In genomic region chr9:114619205-114619758, GRCh38 we compare ENCODE assay signal across 8 cellular contexts. TPM values are rescaled to one million over a fixed set of nuclear protein-coding genes. Genes with fewer than 3 reads are reported as not detected.
DNase-seq lines count a peak whose midpoint lies in the region; ATAC-seq and TF ChIP-seq lines count a peak whose summit lies in the region.

No MANE protein-coding gene starts in this region.

- intact Hi-C loops in Right ventricle myocardium superior (cut with DNase I) = no loop called here
- intact Hi-C loops in heart left ventricle (cut with DNase I) = no loop called here

- 82 to 88% (median 85%) methylated on average over 13 of the region's 13 CpGs for whole genome bisulfite sequencing in heart left ventricle, 4 donors
- WGBS in neuronal stem cell (ENCODE audit: extremely low coverage in 2 of 2, insufficient read length in 2 of 2, insufficient replicate concordance in 1 of 2), 2 donors = no CpG with 5 or more reads among the region's 13 CpGs

- H3K27ac ChIP-seq in heart left ventricle = peak overlapping the region in 3 of 12 donors; percentile 7 to 87 (median 30)
- no peak overlapping the region for H3K27ac ChIP-seq in neuronal stem cell (replicated peaks; ENCODE audit: low read length)

- H3K4me3 Mint-ChIP-seq in immature natural killer cell (peak overlapping the region; percentile 84 to 93 (median 88)), type B pancreatic cell (peak overlapping the region; percentile 57)

- H3K23ac ChIP-seq in neuronal stem cell (ENCODE audit: low read depth, low read length, poor library complexity) = no peak overlapping the region

- no peak overlapping the region for H3K18ac ChIP-seq in neuronal stem cell (ENCODE audit: low read length)

- H3K4me2 ChIP-seq in neuronal stem cell (ENCODE audit: insufficient read depth, low read length, poor library complexity, severe bottlenecking) = no peak overlapping the region

- H3K27me3 Mint-ChIP-seq in immature natural killer cell (ENCODE audit: low read depth in 3 of 3) = peaks cover 4 to 7% (median 5%) of the 10 kb centered on the region in 3 donors
- H3K27me3 Mint-ChIP-seq in type B pancreatic cell = no peaks in the 10 kb centered on the region

- no peak overlapping the region for H2BK15ac ChIP-seq in neuronal stem cell (ENCODE audit: low read length)

- TF ChIP-seq POLR2A in heart left ventricle (IDR thresholded peaks at IDR 0.05) = no peak

- no peak overlapping the region for H2BK120ac ChIP-seq in neuronal stem cell (ENCODE audit: low read depth, low read length)

- ATAC-seq in Right ventricle myocardium superior (ENCODE audit: poor library complexity) (no peak), heart left ventricle (no peak), HG03097 (IDR thresholded peaks at IDR 0.05; ENCODE audit: low FRiP score, unreplicated experiment) (no peak)

- H3K27ac Mint-ChIP-seq in immature natural killer cell (peak overlapping the region; percentile 83 to 95 (median 92)), type B pancreatic cell (peak overlapping the region; percentile 87)

- no peak overlapping the region for H2BK12ac ChIP-seq in neuronal stem cell (ENCODE audit: low read length)

- no peak overlapping the region for H4K8ac ChIP-seq in neuronal stem cell (ENCODE audit: low read depth, low read length)

- H3K36me3 ChIP-seq in heart left ventricle = peaks cover 0 to 9% (median 0%) of the 10 kb centered on the region in 9 donors
- H3K36me3 ChIP-seq in neuronal stem cell (replicated peaks in 1 of 2; ENCODE audit: control insufficient read depth in 2 of 2, insufficient read depth in 2 of 2, low read length in 2 of 2) = no peaks in the 10 kb centered on the region

- H3K9me3 ChIP-seq in heart left ventricle (no peaks in the 10 kb centered on the region), neuronal stem cell (replicated peaks in 1 of 2; ENCODE audit: control insufficient read depth in 2 of 2, insufficient read depth in 1 of 2, low read depth in 1 of 2, low read length in 2 of 2) (no peaks in the 10 kb centered on the region)

- H3K4me1 Mint-ChIP-seq in immature natural killer cell (peaks cover 13 to 27% of the 10 kb centered on the region in 2 donors), type B pancreatic cell (ENCODE audit: unreplicated experiment) (peaks cover 12% of the 10 kb centered on the region)

- no peak overlapping the region for H3K14ac ChIP-seq in neuronal stem cell (ENCODE audit: low read length)

- no peaks in the 10 kb centered on the region for H3K27me3 ChIP-seq in heart left ventricle
- no peaks in the 10 kb centered on the region for H3K27me3 ChIP-seq in neuronal stem cell (ENCODE audit: control insufficient read depth in 3 of 3, insufficient read depth in 3 of 3, low read depth in 1 of 3, low read length in 3 of 3)

- H3K4me3 ChIP-seq in heart left ventricle (peak overlapping the region in 6 of 12 donors; percentile 12 to 49 (median 32)), LNCaP clone FGC (ENCODE audit: low read depth, low read length) (peak overlapping the region; percentile 22), neuronal stem cell (ENCODE audit: low read length in 2 of 2) (no peak overlapping the region)

- no peak overlapping the region for H3K9ac ChIP-seq in neuronal stem cell (ENCODE audit: low read depth, low read length, poor library complexity)

- H4K91ac ChIP-seq in neuronal stem cell (ENCODE audit: low read depth, low read length, poor library complexity) = no peak overlapping the region

- H3K79me1 ChIP-seq in neuronal stem cell (ENCODE audit: low read depth, low read length) = no peaks in the 10 kb centered on the region

- H3K9me3 Mint-ChIP-seq in immature natural killer cell (no peaks in the 10 kb centered on the region), type B pancreatic cell (no peaks in the 10 kb centered on the region)

- DNase-seq in Right ventricle myocardium superior (peak; percentile 55), heart left ventricle (no peak), LNCaP clone FGC (ENCODE audit: low read depth) (peak; percentile 94), immature natural killer cell (peak; percentile 17 to 28 (median 21)), type B pancreatic cell (ENCODE audit: extremely low spot score, unreplicated experiment) (no peak), neuronal stem cell (ENCODE audit: low spot score) (no peak), DMS79 treated with DMSO at 0.1 percent for 48 hours (lab: John Stamatoyannopoulos, UW) (no peak)

- no peak overlapping the region for H2AFZ ChIP-seq in neuronal stem cell (ENCODE audit: low read length)

- no peak overlapping the region for H2BK5ac ChIP-seq in neuronal stem cell (ENCODE audit: low read length)

- TF ChIP-seq CTCF in heart left ventricle (IDR thresholded peaks at IDR 0.05) = no peak
- no peak for TF ChIP-seq CTCF in LNCaP clone FGC (IDR thresholded peaks at IDR 0.05; ENCODE audit: control insufficient read depth, extremely low read depth, insufficient read depth)
- TF ChIP-seq CTCF in type B pancreatic cell (conservative IDR thresholded peaks at IDR 0.05) = no peak

- H3K36me3 Mint-ChIP-seq in immature natural killer cell (peaks cover 6 to 12% (median 8%) of the 10 kb centered on the region in 3 donors), type B pancreatic cell (peaks cover 16% of the 10 kb centered on the region)

- peaks cover 0 to 43% (median 0%) of the 10 kb centered on the region in 12 donors for H3K4me1 ChIP-seq in heart left ventricle
- H3K4me1 ChIP-seq in neuronal stem cell (ENCODE audit: control insufficient read depth in 2 of 2, insufficient read depth in 1 of 2, low read depth in 1 of 2, low read length in 2 of 2) = no peaks in the 10 kb centered on the region

- H3K4ac ChIP-seq in neuronal stem cell (ENCODE audit: low read length) = no peak overlapping the region

- H2AK5ac ChIP-seq in neuronal stem cell (ENCODE audit: low read depth, low read length) = no peak overlapping the region

RNA-seq across cellular contexts. Expression of gene TMEM268, which starts 8.2 kb away (rescaled TPM):
- 2.7 TPM for total RNA-seq in Right ventricle myocardium superior
- 1 to 10 TPM; 1.3 to 6.4 (median 3.7) TPM for total RNA-seq in heart left ventricle
- polyA plus RNA-seq in heart left ventricle = 1 to 10 TPM in 1 of 2 donors, under 1 TPM in 1; 0.91 to 1.9 TPM
- 10 to 100 TPM in 1 of 3 donors, 1 to 10 TPM in 2; 6.9 to 13.7 (median 7.7) TPM for polyA plus RNA-seq in immature natural killer cell
- total RNA-seq in type B pancreatic cell (ENCODE audit: low replicate concordance) = 6.5 and 6.6 TPM in 2 replicates
- 0.49 TPM for polyA plus RNA-seq in neuronal stem cell (2013, experiment 1 of 2)
- polyA plus RNA-seq in neuronal stem cell (2013, experiment 2 of 2) = 0.47 TPM

RNA-seq across cellular contexts. Expression of gene ATP6V1G1, which starts 31.7 kb away (rescaled TPM):
- 60.2 TPM for total RNA-seq in Right ventricle myocardium superior
- total RNA-seq in heart left ventricle = 100 to 1,000 TPM in 2 of 9 donors, 10 to 100 TPM in 7; 58.1 to 135 (median 69.1) TPM
- polyA plus RNA-seq in heart left ventricle = 100 to 1,000 TPM in 1 of 2 donors, 10 to 100 TPM in 1; 85.4 to 136 TPM
- 100 to 1,000 TPM; 190 to 321 (median 241) TPM for polyA plus RNA-seq in immature natural killer cell
- total RNA-seq in type B pancreatic cell (ENCODE audit: low replicate concordance) = 110 and 147 TPM in 2 replicates
- polyA plus RNA-seq in neuronal stem cell (2013, experiment 1 of 2) = 221 TPM
- 221 TPM for polyA plus RNA-seq in neuronal stem cell (2013, experiment 2 of 2)

RNA-seq across cellular contexts. Expression of gene TEX53, which starts 38.3 kb away (rescaled TPM):
- not detected for total RNA-seq in Right ventricle myocardium superior
- total RNA-seq in heart left ventricle = not detected
- polyA plus RNA-seq in heart left ventricle = not detected
- polyA plus RNA-seq in immature natural killer cell = not detected
- total RNA-seq in type B pancreatic cell (ENCODE audit: low replicate concordance) = not detected in 2 replicates
- polyA plus RNA-seq in neuronal stem cell (2013, experiment 1 of 2) = not detected
- not detected for polyA plus RNA-seq in neuronal stem cell (2013, experiment 2 of 2)

Comparison
In these comparisons a context has a peak if more than half of its experiments do, and no peak if none do; other contexts are left out.
1. DNase-seq: peak in Right ventricle myocardium superior (single experiment), LNCaP clone FGC (single experiment) and immature natural killer cell (3 of 3); none in heart left ventricle (0 of 5), type B pancreatic cell (single experiment), neuronal stem cell (single experiment) and DMS79 treated with DMSO at 0.1 percent for 48 hours (single experiment).